Comparison of ENCODE assay signal across 8 cellular contexts in genomic region chr2:9951272-9951521, GRCh38. TPM values are rescaled to one million over a fixed set of nuclear protein-coding genes. Genes with fewer than 3 reads are reported as not detected.
DNase-seq lines count a peak whose midpoint lies in the region; ATAC-seq and TF ChIP-seq lines count a peak whose summit lies in the region.

No MANE protein-coding gene starts in this region.

- no peak for ATAC-seq in activated CD8-positive, alpha-beta T cell treated with anti-CD3 and anti-CD28 coated beads, Interleukin-2, amount 10 ng/mL, durations not matched to agents 7 days and 5 days
- no peak for ATAC-seq in foreskin keratinocyte

- no peak overlapping the region for H3K27ac Mint-ChIP-seq in T-helper 1 cell treated with Interleukin-12 subunit alpha and Interleukin-12 subunit beta and Interleukin-4 antibody, amounts not matched to agents 30 μg/mL and 1 μg/mL, for 36 hours
- H3K27ac Mint-ChIP-seq in activated CD8-positive, alpha-beta T cell treated with anti-CD3 and anti-CD28 coated beads, Interleukin-2, amount 10 ng/mL, durations not matched to agents 7 days and 5 days, result no peak overlapping the region

- H3K9me3 Mint-ChIP-seq in T-helper 1 cell treated with Interleukin-12 subunit alpha and Interleukin-12 subunit beta and Interleukin-4 antibody, amounts not matched to agents 30 μg/mL and 1 μg/mL, for 36 hours, result no peaks in the 10 kb centered on the region
- H3K9me3 Mint-ChIP-seq in activated CD8-positive, alpha-beta T cell treated with anti-CD3 and anti-CD28 coated beads, Interleukin-2, amount 10 ng/mL, durations not matched to agents 7 days and 5 days (ENCODE audit: insufficient read depth), result no peaks in the 10 kb centered on the region

- H3K4me1 ChIP-seq in iPS-20b (ENCODE audit: insufficient read depth, low read length) (no peaks in the 10 kb centered on the region), subcutaneous abdominal adipose tissue (ENCODE audit: control insufficient read depth in 5 of 5, insufficient read depth in 5 of 5, low read length in 5 of 5) (peaks cover 2 to 24% (median 23%) of the 10 kb centered on the region in 5 donors), foreskin keratinocyte (no peaks in the 10 kb centered on the region)

- DNase-seq in T-helper 1 cell (no peak), foreskin keratinocyte (no peak), T-helper 9 cell (no peak), GM13976 (ENCODE audit: low spot score) (no peak)
- no peak for DNase-seq in activated CD8-positive, alpha-beta T cell treated with anti-CD3 and anti-CD28 coated beads, Interleukin-2, amount 10 ng/mL, durations not matched to agents 7 days and 5 days

- peaks cover 3% of the 10 kb centered on the region for H3K36me3 Mint-ChIP-seq in T-helper 1 cell treated with Interleukin-12 subunit alpha and Interleukin-12 subunit beta and Interleukin-4 antibody, amounts not matched to agents 30 μg/mL and 1 μg/mL, for 36 hours (ENCODE audit: low read depth)
- H3K36me3 Mint-ChIP-seq in activated CD8-positive, alpha-beta T cell treated with anti-CD3 and anti-CD28 coated beads, Interleukin-2, amount 10 ng/mL, durations not matched to agents 7 days and 5 days (ENCODE audit: low read depth), result no peaks in the 10 kb centered on the region

- in situ Hi-C loops in GM13976 (cut with MboI; ENCODE audit: low sequenced_read_pairs, unreplicated experiment), result no loop called here

- H3K27me3 Mint-ChIP-seq in T-helper 1 cell treated with Interleukin-12 subunit alpha and Interleukin-12 subunit beta and Interleukin-4 antibody, amounts not matched to agents 30 μg/mL and 1 μg/mL, for 36 hours (ENCODE audit: low read depth), result peaks cover 55% of the 10 kb centered on the region
- peaks cover 52% of the 10 kb centered on the region for H3K27me3 Mint-ChIP-seq in activated CD8-positive, alpha-beta T cell treated with anti-CD3 and anti-CD28 coated beads, Interleukin-2, amount 10 ng/mL, durations not matched to agents 7 days and 5 days (ENCODE audit: low read depth)

- POLR2A ChIA-PET in activated CD8-positive, alpha-beta T cell treated with anti-CD3 and anti-CD28 coated beads, Interleukin-2, amount 10 ng/mL, durations not matched to agents 7 days and 5 days (lab: Charles Lee), result no interaction called here

- H3K4me3 Mint-ChIP-seq in T-helper 1 cell treated with Interleukin-12 subunit alpha and Interleukin-12 subunit beta and Interleukin-4 antibody, amounts not matched to agents 30 μg/mL and 1 μg/mL, for 36 hours, result peak overlapping the region; percentile 86
- peak overlapping the region; percentile 79 for H3K4me3 Mint-ChIP-seq in activated CD8-positive, alpha-beta T cell treated with anti-CD3 and anti-CD28 coated beads, Interleukin-2, amount 10 ng/mL, durations not matched to agents 7 days and 5 days

- peak overlapping the region; percentile 67; the same call in 1 of the 2 replicates for H3K4me3 ChIP-seq in iPS-20b (ENCODE audit: low read length)
- H3K4me3 ChIP-seq in subcutaneous abdominal adipose tissue (ENCODE audit: low read depth in 1 of 5, low read length in 5 of 5), result peak overlapping the region in 4 of 5 donors; percentile 59 to 75 (median 66)

- H3K9ac ChIP-seq in iPS-20b (ENCODE audit: low read depth, low read length) (no peak overlapping the region), subcutaneous abdominal adipose tissue (ENCODE audit: low read length in 5 of 5) (peak overlapping the region in 2 of 5 donors; percentile 49 to 68)

- TF ChIP-seq CTCF in foreskin keratinocyte (conservative IDR thresholded peaks at IDR 0.05), result no peak
- TF ChIP-seq CTCF in GM13976 (IDR thresholded peaks at IDR 0.05; ENCODE audit: borderline replicate concordance, control extremely low read depth, extremely low read depth, insufficient read depth, missing control alignments), result no peak

- CTCF ChIA-PET in activated CD8-positive, alpha-beta T cell treated with anti-CD3 and anti-CD28 coated beads, Interleukin-2, amount 10 ng/mL, durations not matched to agents 7 days and 5 days (lab: Charles Lee), result no interaction called here

- no peaks in the 10 kb centered on the region for H3K9me3 ChIP-seq in iPS-20b (ENCODE audit: insufficient read depth, low read depth, low read length)
- no peaks in the 10 kb centered on the region for H3K9me3 ChIP-seq in subcutaneous abdominal adipose tissue (ENCODE audit: control insufficient read depth in 5 of 5, low read length in 5 of 5)

- H3K27me3 ChIP-seq in iPS-20b (ENCODE audit: insufficient read depth, low read length), result peaks cover 62% of the 10 kb centered on the region
- H3K27me3 ChIP-seq in subcutaneous abdominal adipose tissue (ENCODE audit: control insufficient read depth in 5 of 5, insufficient read depth in 4 of 5, low read length in 5 of 5), result peaks cover 0 to 2% (median 0%) of the 10 kb centered on the region in 5 donors
- H3K27me3 ChIP-seq in foreskin keratinocyte, result peaks cover 20% of the 10 kb centered on the region

- peaks cover 7% of the 10 kb centered on the region for H3K4me1 Mint-ChIP-seq in T-helper 1 cell treated with Interleukin-12 subunit alpha and Interleukin-12 subunit beta and Interleukin-4 antibody, amounts not matched to agents 30 μg/mL and 1 μg/mL, for 36 hours (ENCODE audit: low read depth)
- H3K4me1 Mint-ChIP-seq in activated CD8-positive, alpha-beta T cell treated with anti-CD3 and anti-CD28 coated beads, Interleukin-2, amount 10 ng/mL, durations not matched to agents 7 days and 5 days (ENCODE audit: low read depth), result peaks cover 7% of the 10 kb centered on the region

- H3K27ac ChIP-seq in iPS-20b (ENCODE audit: low read length) (no peak overlapping the region), subcutaneous abdominal adipose tissue (ENCODE audit: low read depth, low read length) (no peak overlapping the region), foreskin keratinocyte (no peak overlapping the region)

- H3K36me3 ChIP-seq in iPS-20b (ENCODE audit: insufficient read depth, low read depth, low read length) (no peaks in the 10 kb centered on the region), subcutaneous abdominal adipose tissue (ENCODE audit: control insufficient read depth in 5 of 5, insufficient read depth in 5 of 5, low read length in 5 of 5) (peaks cover 0 to 3% (median 0%) of the 10 kb centered on the region in 5 donors)

RNA-seq across cellular contexts. Expression of gene GRHL1, which starts 0.3 kb away (rescaled TPM):
- under 1 TPM; 0.55 to 0.57 TPM for total RNA-seq in activated CD8-positive, alpha-beta T cell treated with anti-CD3 and anti-CD28 coated beads, Interleukin-2, amount 10 ng/mL, durations not matched to agents 7 days and 5 days
- total RNA-seq in foreskin keratinocyte, result 0.92 and 1.2 TPM in 2 replicates
- 0.35 and 0.41 TPM in 2 replicates for polyA plus RNA-seq in foreskin keratinocyte
